ENCODE assay signal across 10 cellular contexts in genomic region chr2:227462463-227462951, GRCh38. TPM values are rescaled to one million over a fixed set of nuclear protein-coding genes. Genes with fewer than 3 reads are reported as not detected.
DNase-seq lines count a peak whose midpoint lies in the region; ATAC-seq and TF ChIP-seq lines count a peak whose summit lies in the region.
"Had no signal": no experiment of that assay in that cellular context is flagged by ENCODE, and none has a peak within 500 bp of the region (broad histone marks: within the 10 kb centered on the region; RNA-seq: fewer than 3 reads in every experiment).

No MANE protein-coding gene starts in this region.

- H3K36me3 Mint-ChIP-seq in CD4-positive, CD25-positive, alpha-beta regulatory T cell, result no peaks in the 10 kb centered on the region
- peaks cover 6% of the 10 kb centered on the region for H3K36me3 Mint-ChIP-seq in activated T-helper 1 cell treated with anti-CD3 and anti-CD28 coated beads, Interleukin-12 subunit alpha, Interleukin-12 subunit beta, Interleukin-2, Interleukin-4 antibody, amounts not matched to agents 30 ng/mL and 10 ng/mL and 1 ng/mL, durations not matched to agents 14 hours and 24 hours and 36 hours (ENCODE audit: low read depth)

- H3K27ac ChIP-seq in CD4-positive, CD25-positive, alpha-beta regulatory T cell (ENCODE audit: insufficient read depth, low read length, poor library complexity, severe bottlenecking), result no peak overlapping the region
- H3K27ac ChIP-seq in RWPE1 (no peak overlapping the region), smooth muscle cell (ENCODE audit: low read depth) (no peak overlapping the region), colonic mucosa (no peak overlapping the region)

- peak overlapping the region in 2 of 4 donors; percentile 10 to 35 for H3K4me3 Mint-ChIP-seq in CD4-positive, CD25-positive, alpha-beta regulatory T cell
- H3K4me3 Mint-ChIP-seq in activated T-helper 1 cell treated with anti-CD3 and anti-CD28 coated beads, Interleukin-12 subunit alpha, Interleukin-12 subunit beta, Interleukin-2, Interleukin-4 antibody, amounts not matched to agents 30 ng/mL and 10 ng/mL and 1 ng/mL, durations not matched to agents 14 hours and 24 hours and 36 hours, result peak overlapping the region; percentile 72
- H3K4me3 Mint-ChIP-seq: central memory CD8-positive, alpha-beta T cell had no signal

- no peak overlapping the region for H3K9ac ChIP-seq in smooth muscle cell (ENCODE audit: low read depth)
- no peak overlapping the region for H3K9ac ChIP-seq in colonic mucosa (ENCODE audit: low read depth in 2 of 2, low read length in 2 of 2)

- H3F3A ChIP-seq in smooth muscle cell (ENCODE audit: low read depth), result peaks cover 11% of the 10 kb centered on the region

- no peaks in the 10 kb centered on the region for H3K9me3 ChIP-seq in CD4-positive, CD25-positive, alpha-beta regulatory T cell (ENCODE audit: control insufficient read depth in 2 of 2, low read length in 2 of 2)
- no peaks in the 10 kb centered on the region for H3K9me3 ChIP-seq in smooth muscle cell (replicated peaks; ENCODE audit: low read depth)
- no peaks in the 10 kb centered on the region for H3K9me3 ChIP-seq in colonic mucosa

- H3K27me3 Mint-ChIP-seq in CD4-positive, CD25-positive, alpha-beta regulatory T cell, result no peaks in the 10 kb centered on the region
- no peaks in the 10 kb centered on the region for H3K27me3 Mint-ChIP-seq in activated T-helper 1 cell treated with anti-CD3 and anti-CD28 coated beads, Interleukin-12 subunit alpha, Interleukin-12 subunit beta, Interleukin-2, Interleukin-4 antibody, amounts not matched to agents 30 ng/mL and 10 ng/mL and 1 ng/mL, durations not matched to agents 14 hours and 24 hours and 36 hours (ENCODE audit: insufficient read depth)

- H3K27me3 ChIP-seq in CD4-positive, CD25-positive, alpha-beta regulatory T cell (ENCODE audit: control insufficient read depth, insufficient read depth, low read length), result no peaks in the 10 kb centered on the region
- H3K27me3 ChIP-seq in smooth muscle cell (ENCODE audit: low read depth) (no peaks in the 10 kb centered on the region), colonic mucosa (no peaks in the 10 kb centered on the region)

- WGBS in smooth muscle cell (ENCODE audit: low lambda C conversion rate), result 74% methylated on average over 6 of the region's 6 CpGs

- peak in 1 of 2 donors; percentile 10 for ATAC-seq in CD4-positive, CD25-positive, alpha-beta regulatory T cell (ENCODE audit: low read depth in 2 of 2)
- ATAC-seq in GM19025 (IDR thresholded peaks at IDR 0.05; ENCODE audit: low read depth, unreplicated experiment) (peak; percentile 70), HG02973 (IDR thresholded peaks at IDR 0.05; ENCODE audit: unreplicated experiment) (peak; percentile 50)

- H3K27ac Mint-ChIP-seq in CD4-positive, CD25-positive, alpha-beta regulatory T cell, result peak overlapping the region in 2 of 3 donors; percentile 34 to 63
- peak overlapping the region; percentile 83 for H3K27ac Mint-ChIP-seq in activated T-helper 1 cell treated with anti-CD3 and anti-CD28 coated beads, Interleukin-12 subunit alpha, Interleukin-12 subunit beta, Interleukin-2, Interleukin-4 antibody, amounts not matched to agents 30 ng/mL and 10 ng/mL and 1 ng/mL, durations not matched to agents 14 hours and 24 hours and 36 hours

- no peaks in the 10 kb centered on the region for H3K36me3 ChIP-seq in CD4-positive, CD25-positive, alpha-beta regulatory T cell (ENCODE audit: control insufficient read depth, insufficient read depth, low read length)
- H3K36me3 ChIP-seq in smooth muscle cell (ENCODE audit: low read depth) (no peaks in the 10 kb centered on the region), colonic mucosa (no peaks in the 10 kb centered on the region)

- no peaks in the 10 kb centered on the region for H4K20me1 ChIP-seq in smooth muscle cell (ENCODE audit: low read depth)

- CTCF ChIA-PET in RWPE1 (lab: Yijun Ruan, JAX), result no interaction called here

- intact Hi-C loops in activated T-helper 1 cell treated with anti-CD3 and anti-CD28 coated beads, Interleukin-12 subunit alpha, Interleukin-12 subunit beta, Interleukin-2, Interleukin-4 antibody, amounts not matched to agents 30 ng/mL and 10 ng/mL and 1 ng/mL, durations not matched to agents 14 hours and 24 hours and 36 hours (cut with micrococcal nuclease), result loop anchor here (1.0 to 5.0 kb wide), 7 partner anchors 10 to 671 kb away; partner anchors contain the start of genes AGFG1 and RHBDD1
- intact Hi-C loops in colonic mucosa (cut with DNase I), result no loop called here

- peaks cover 53% of the 10 kb centered on the region for H3K4me1 ChIP-seq in CD4-positive, CD25-positive, alpha-beta regulatory T cell (ENCODE audit: control insufficient read depth, insufficient read depth, low read length, poor library complexity, severe bottlenecking)
- H3K4me1 ChIP-seq in smooth muscle cell (ENCODE audit: low read depth), result peaks cover 7% of the 10 kb centered on the region
- peaks cover 6% of the 10 kb centered on the region for H3K4me1 ChIP-seq in colonic mucosa

- H3K4me1 Mint-ChIP-seq in CD4-positive, CD25-positive, alpha-beta regulatory T cell, result peaks cover 34 to 72% (median 49%) of the 10 kb centered on the region in 4 donors
- peaks cover 76% of the 10 kb centered on the region for H3K4me1 Mint-ChIP-seq in activated T-helper 1 cell treated with anti-CD3 and anti-CD28 coated beads, Interleukin-12 subunit alpha, Interleukin-12 subunit beta, Interleukin-2, Interleukin-4 antibody, amounts not matched to agents 30 ng/mL and 10 ng/mL and 1 ng/mL, durations not matched to agents 14 hours and 24 hours and 36 hours (ENCODE audit: low read depth)

- H3K9me3 Mint-ChIP-seq in CD4-positive, CD25-positive, alpha-beta regulatory T cell, result peaks cover 0 to 2% (median 0%) of the 10 kb centered on the region in 7 donors
- H3K9me3 Mint-ChIP-seq in activated T-helper 1 cell treated with anti-CD3 and anti-CD28 coated beads, Interleukin-12 subunit alpha, Interleukin-12 subunit beta, Interleukin-2, Interleukin-4 antibody, amounts not matched to agents 30 ng/mL and 10 ng/mL and 1 ng/mL, durations not matched to agents 14 hours and 24 hours and 36 hours, result no peaks in the 10 kb centered on the region
- H3K9me3 Mint-ChIP-seq: central memory CD8-positive, alpha-beta T cell had no signal

- no peak overlapping the region for H3K4me2 ChIP-seq in smooth muscle cell

- peak overlapping the region; percentile 49 for H3K4me3 ChIP-seq in CD4-positive, CD25-positive, alpha-beta regulatory T cell (ENCODE audit: low read depth, low read length)
- no peak overlapping the region for H3K4me3 ChIP-seq in smooth muscle cell
- no peak overlapping the region for H3K4me3 ChIP-seq in colonic mucosa

- TF ChIP-seq CTCF in RWPE1 (conservative IDR thresholded peaks at IDR 0.05; ENCODE audit: low read depth) (no peak), smooth muscle cell (IDR thresholded peaks at IDR 0.05; ENCODE audit: borderline replicate concordance, insufficient read depth, poor library complexity, severe bottlenecking) (no peak), colonic mucosa (IDR thresholded peaks at IDR 0.05) (no peak)

- H3K79me2 ChIP-seq in smooth muscle cell (ENCODE audit: low read depth), result no peaks in the 10 kb centered on the region

- POLR2A ChIA-PET in RWPE1 (lab: Yijun Ruan, JAX; ENCODE audit: low non-redundant PET), result no interaction called here

- DNase-seq in CD4-positive, CD25-positive, alpha-beta regulatory T cell, result peak in 1 of 3 donors; percentile 42
- DNase-seq in activated T-helper 1 cell treated with anti-CD3 and anti-CD28 coated beads, Interleukin-12 subunit alpha, Interleukin-12 subunit beta, Interleukin-2, Interleukin-4 antibody, amounts not matched to agents 30 ng/mL and 10 ng/mL and 1 ng/mL, durations not matched to agents 14 hours and 24 hours and 36 hours (ENCODE audit: low spot score), result no peak
- no peak for DNase-seq in RWPE1 (ENCODE audit: low spot score)
- DNase-seq in smooth muscle cell (lab: John Stamatoyannopoulos, UW; ENCODE audit: unreplicated experiment), result no peak
- DNase-seq in colonic mucosa, result no peak
- no peak for DNase-seq in NCI-H1105 (lab: John Stamatoyannopoulos, UW)
- DNase-seq: DND-41 had no signal

- H2AFZ ChIP-seq in smooth muscle cell (ENCODE audit: low read depth), result no peak overlapping the region

RNA-seq across cellular contexts. Expression of gene AGFG1, which starts 9.4 kb away (rescaled TPM):
- 64.0 TPM for total RNA-seq in CD4-positive, CD25-positive, alpha-beta regulatory T cell
- polyA plus RNA-seq in CD4-positive, CD25-positive, alpha-beta regulatory T cell, result 10 to 100 TPM; 14.9 to 28.7 (median 20.2) TPM
- total RNA-seq in activated T-helper 1 cell treated with anti-CD3 and anti-CD28 coated beads, Interleukin-12 subunit alpha, Interleukin-12 subunit beta, Interleukin-2, Interleukin-4 antibody, amounts not matched to agents 30 ng/mL and 10 ng/mL and 1 ng/mL, durations not matched to agents 14 hours and 24 hours and 36 hours, result 239 and 252 TPM in 2 replicates
- total RNA-seq in smooth muscle cell, result 127 and 143 TPM in 2 replicates
- 60.5 and 61.1 TPM in 2 replicates for polyA plus RNA-seq in smooth muscle cell
- total RNA-seq in colonic mucosa, result 100 to 1,000 TPM in 1 of 2 donors, 10 to 100 TPM in 1; 83.3 to 101 TPM
